13 cellular contexts compared by ENCODE assay signal in the genomic region with DNA sequence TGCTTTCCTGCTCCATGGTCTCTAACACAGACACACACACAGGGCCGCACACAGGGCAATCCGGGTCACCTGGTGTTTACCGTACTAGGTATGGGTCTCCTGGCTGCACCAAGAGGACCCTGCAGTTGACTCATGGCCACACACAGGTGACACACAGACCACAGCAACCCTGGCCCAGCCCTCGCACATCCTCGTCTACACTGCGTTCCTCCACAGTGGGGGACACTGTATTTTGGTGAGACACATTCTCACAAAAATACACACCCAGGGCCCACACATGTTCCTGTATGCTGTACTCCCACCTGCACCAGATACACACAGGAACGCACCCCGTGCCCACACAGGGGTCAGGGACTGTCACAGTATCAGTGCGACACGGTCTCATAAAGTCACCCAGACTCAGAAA. TPM values are rescaled to one million over a fixed set of nuclear protein-coding genes. Genes with fewer than 3 reads are reported as not detected.
DNase-seq lines count a peak whose midpoint lies in the region; ATAC-seq and TF ChIP-seq lines count a peak whose summit lies in the region.
"Had no signal": no experiment of that assay in that cellular context is flagged by ENCODE, and none has a peak within 500 bp of the region (broad histone marks: within the 10 kb centered on the region; RNA-seq: fewer than 3 reads in every experiment).

No MANE protein-coding gene starts in this region.

- H3K27me3 ChIP-seq in left ventricle myocardium inferior (ENCODE audit: low read depth): no peaks in the 10 kb centered on the region

- peak overlapping the region; percentile 25; the same call in 1 of the 2 replicates for H3K27ac ChIP-seq in RWPE1
- peak overlapping the region; percentile 87 for H3K27ac ChIP-seq in left ventricle myocardium inferior (replicated peaks)

- TF ChIP-seq CTCF in RWPE1 (conservative IDR thresholded peaks at IDR 0.05; ENCODE audit: low read depth): no peak
- TF ChIP-seq CTCF in left ventricle myocardium inferior (IDR thresholded peaks at IDR 0.05; ENCODE audit: borderline replicate concordance): no peak

- H3K27me3 Mint-ChIP-seq in activated CD4-positive, alpha-beta T cell treated with anti-CD3 and anti-CD28 coated beads, Interleukin-2, amount 10 ng/mL, durations not matched to agents 24 days and 14 days: peaks cover 13% of the 10 kb centered on the region
- peaks cover 34% of the 10 kb centered on the region for H3K27me3 Mint-ChIP-seq in activated CD4-positive, alpha-beta T cell treated with anti-CD3 and anti-CD28 coated beads for 36 hours

- CTCF ChIA-PET in activated CD4-positive, alpha-beta T cell treated with anti-CD3 and anti-CD28 coated beads for 36 hours (lab: Charles Lee): interaction anchor here (4.7 kb wide), 1 partner anchor 28 kb away, joined by 31 read pairs; the partner anchor contains the start of gene CDC37
- CTCF ChIA-PET in RWPE1 (lab: Yijun Ruan, JAX): no interaction called here

- intact Hi-C loops in activated CD4-positive, alpha-beta T cell treated with anti-CD3 and anti-CD28 coated beads, Interleukin-2, amount 10 ng/mL, durations not matched to agents 24 days and 14 days (cut with micrococcal nuclease): no loop called here
- intact Hi-C loops in activated CD4-positive, alpha-beta T cell treated with anti-CD3 and anti-CD28 coated beads for 36 hours (cut with DNase I, micrococcal nuclease): no loop called here
- intact Hi-C loops in left ventricle myocardium inferior (cut with micrococcal nuclease): no loop called here

- H3K9me3 Mint-ChIP-seq in activated CD4-positive, alpha-beta T cell treated with anti-CD3 and anti-CD28 coated beads, Interleukin-2, amount 10 ng/mL, durations not matched to agents 24 days and 14 days: peaks cover 2% of the 10 kb centered on the region
- no peaks in the 10 kb centered on the region for H3K9me3 Mint-ChIP-seq in activated CD4-positive, alpha-beta T cell treated with anti-CD3 and anti-CD28 coated beads for 36 hours (ENCODE audit: low read depth)

- peaks cover 56% of the 10 kb centered on the region for H3K4me1 Mint-ChIP-seq in activated CD4-positive, alpha-beta T cell treated with anti-CD3 and anti-CD28 coated beads, Interleukin-2, amount 10 ng/mL, durations not matched to agents 24 days and 14 days
- H3K4me1 Mint-ChIP-seq in activated CD4-positive, alpha-beta T cell treated with anti-CD3 and anti-CD28 coated beads for 36 hours: peaks cover 29% of the 10 kb centered on the region

- no peaks in the 10 kb centered on the region for H3K36me3 ChIP-seq in left ventricle myocardium inferior
- H3K36me3 ChIP-seq: gastroesophageal sphincter had no signal

- peak overlapping the region; percentile 13 for H3K4me3 Mint-ChIP-seq in activated CD4-positive, alpha-beta T cell treated with anti-CD3 and anti-CD28 coated beads, Interleukin-2, amount 10 ng/mL, durations not matched to agents 24 days and 14 days
- no peak overlapping the region for H3K4me3 Mint-ChIP-seq in activated CD4-positive, alpha-beta T cell treated with anti-CD3 and anti-CD28 coated beads for 36 hours

- POLR2A ChIA-PET in activated CD4-positive, alpha-beta T cell treated with anti-CD3 and anti-CD28 coated beads for 36 hours (lab: Charles Lee): no interaction called here
- POLR2A ChIA-PET in RWPE1 (lab: Yijun Ruan, JAX; ENCODE audit: low non-redundant PET): no interaction called here

- no peak for ATAC-seq in activated CD4-positive, alpha-beta T cell treated with anti-CD3 and anti-CD28 coated beads for 36 hours
- ATAC-seq: gastroesophageal sphincter had no signal

- H3K4me1 ChIP-seq in left ventricle myocardium inferior: peaks cover 45% of the 10 kb centered on the region

- peak overlapping the region; percentile 38 for H3K27ac Mint-ChIP-seq in activated CD4-positive, alpha-beta T cell treated with anti-CD3 and anti-CD28 coated beads, Interleukin-2, amount 10 ng/mL, durations not matched to agents 24 days and 14 days
- H3K27ac Mint-ChIP-seq in activated CD4-positive, alpha-beta T cell treated with anti-CD3 and anti-CD28 coated beads for 36 hours: no peak overlapping the region

- peak overlapping the region; percentile 86 for H3K4me3 ChIP-seq in left ventricle myocardium inferior

- no peaks in the 10 kb centered on the region for H3K9me3 ChIP-seq in left ventricle myocardium inferior (replicated peaks)
- H3K9me3 ChIP-seq: gastroesophageal sphincter had no signal

- peaks cover 33% of the 10 kb centered on the region for H3K36me3 Mint-ChIP-seq in activated CD4-positive, alpha-beta T cell treated with anti-CD3 and anti-CD28 coated beads, Interleukin-2, amount 10 ng/mL, durations not matched to agents 24 days and 14 days (ENCODE audit: low read depth)
- no peaks in the 10 kb centered on the region for H3K36me3 Mint-ChIP-seq in activated CD4-positive, alpha-beta T cell treated with anti-CD3 and anti-CD28 coated beads for 36 hours (ENCODE audit: low read depth)

- DNase-seq in activated CD4-positive, alpha-beta T cell treated with anti-CD3 and anti-CD28 coated beads, Interleukin-2, amount 10 ng/mL, durations not matched to agents 24 days and 14 days: peak; percentile 59
- DNase-seq in activated CD4-positive, alpha-beta T cell treated with anti-CD3 and anti-CD28 coated beads for 36 hours: no peak
- no peak for DNase-seq in RWPE1 (ENCODE audit: low spot score)
- no peak for DNase-seq in left ventricle myocardium inferior
- peak; percentile 52 for DNase-seq in stimulated activated CD8-positive, alpha-beta memory T cell treated with anti-CD3 and anti-CD28 coated beads, Interleukin-4, amount 100 ng/mL, for 48 hours
- DNase-seq in H4 (ENCODE audit: low spot score): no peak
- DNase-seq in NCI-H1105 treated with DMSO at 0.1 percent for 48 hours (lab: John Stamatoyannopoulos, UW): no peak
- no peak for DNase-seq in HPDE6-E6E7 (ENCODE audit: extremely low spot score)
- DNase-seq: effector CD8-positive, alpha-beta T cell; GOT3; posterior cingulate gyrus; stimulated activated CD4-positive, alpha-beta T cell treated with anti-CD3 and anti-CD28 coated beads, Interleukin-4, amount 100 ng/mL, for 1 hour had no signal

RNA-seq across cellular contexts. Expression of gene PDE4A, which starts 12.8 kb away (rescaled TPM):
- 55.3 and 58.0 TPM in 2 replicates for total RNA-seq in activated CD4-positive, alpha-beta T cell treated with anti-CD3 and anti-CD28 coated beads, Interleukin-2, amount 10 ng/mL, durations not matched to agents 24 days and 14 days
- total RNA-seq in activated CD4-positive, alpha-beta T cell treated with anti-CD3 and anti-CD28 coated beads for 36 hours: 1 to 10 TPM; 3.9 to 4.3 TPM
- total RNA-seq in left ventricle myocardium inferior: 20.0 TPM
- 1.0 and 1.1 TPM in 2 replicates for total RNA-seq in H4 (2014; rRNA removed; shearing (Covaris generic))

RNA-seq across cellular contexts. Expression of gene CDC37, which starts 29.8 kb away (rescaled TPM):
- total RNA-seq in activated CD4-positive, alpha-beta T cell treated with anti-CD3 and anti-CD28 coated beads, Interleukin-2, amount 10 ng/mL, durations not matched to agents 24 days and 14 days: 304 and 310 TPM in 2 replicates
- total RNA-seq in activated CD4-positive, alpha-beta T cell treated with anti-CD3 and anti-CD28 coated beads for 36 hours: 100 to 1,000 TPM; 178 to 190 TPM
- 142 TPM for total RNA-seq in left ventricle myocardium inferior
- total RNA-seq in H4 (2014; rRNA removed; shearing (Covaris generic)): 105 and 132 TPM in 2 replicates

RNA-seq across cellular contexts. Expression of gene TYK2, which starts 52.8 kb away (rescaled TPM):
- 244 and 255 TPM in 2 replicates for total RNA-seq in activated CD4-positive, alpha-beta T cell treated with anti-CD3 and anti-CD28 coated beads, Interleukin-2, amount 10 ng/mL, durations not matched to agents 24 days and 14 days
- 100 to 1,000 TPM; 151 to 197 TPM for total RNA-seq in activated CD4-positive, alpha-beta T cell treated with anti-CD3 and anti-CD28 coated beads for 36 hours
- 55.1 TPM for total RNA-seq in left ventricle myocardium inferior
- total RNA-seq in H4 (2014; rRNA removed; shearing (Covaris generic)): 28.2 and 37.1 TPM in 2 replicates

Comparison
In these comparisons a context has a peak if more than half of its experiments do, and no peak if none do; other contexts are left out.
1. DNase-seq: peak in activated CD4-positive, alpha-beta T cell treated with anti-CD3 and anti-CD28 coated beads, Interleukin-2, amount 10 ng/mL, durations not matched to agents 24 days and 14 days (single experiment) and stimulated activated CD8-positive, alpha-beta memory T cell treated with anti-CD3 and anti-CD28 coated beads, Interleukin-4, amount 100 ng/mL, for 48 hours (single experiment); none in activated CD4-positive, alpha-beta T cell treated with anti-CD3 and anti-CD28 coated beads for 36 hours (single experiment), RWPE1 (single experiment), left ventricle myocardium inferior (single experiment), H4 (single experiment), NCI-H1105 treated with DMSO at 0.1 percent for 48 hours (single experiment) and HPDE6-E6E7 (single experiment).